Comparison of ENCODE assay signal across 27 cellular contexts in genomic region chr4:168248311-168248710, GRCh38.
"Had no signal": no experiment of that assay in that cellular context is flagged by ENCODE, and none has a peak within 500 bp of the region (broad histone marks: within the 10 kb centered on the region; RNA-seq: fewer than 3 reads in every experiment).

No MANE protein-coding gene starts in this region.

- H3K36me3 ChIP-seq: brain microvascular endothelial cell, gastrocnemius medialis had no signal

- H3K4me1 ChIP-seq: ascending aorta, esophagus muscularis mucosa, foreskin keratinocyte, gastrocnemius medialis, heart left ventricle had no signal

- H3K9me3 ChIP-seq: ascending aorta, esophagus muscularis mucosa, gastrocnemius medialis had no signal

- H3K27me3 ChIP-seq: ascending aorta, brain microvascular endothelial cell, esophagus muscularis mucosa, foreskin keratinocyte, gastrocnemius medialis, heart left ventricle had no signal

- H3K27ac ChIP-seq: ascending aorta, brain microvascular endothelial cell, esophagus muscularis mucosa, foreskin keratinocyte, gastrocnemius medialis, heart left ventricle had no signal

- H3K4me3 ChIP-seq: ascending aorta, esophagus muscularis mucosa, gastrocnemius medialis, heart left ventricle had no signal

- DNase-seq: activated CD4-positive, alpha-beta memory T cell treated with anti-CD3 and anti-CD28 coated beads for 36 hours; activated CD4-positive, alpha-beta T cell treated with anti-CD3 and anti-CD28 coated beads for 36 hours; activated CD4-positive, alpha-beta T cell treated with anti-CD3 and anti-CD28 coated beads, Interleukin-2, amount 10 ng/mL, durations not matched to agents 24 days and 14 days; activated CD4-positive, CD25-positive, alpha-beta regulatory T cell; activated CD4-positive, CD25-positive, alpha-beta regulatory T cell treated with anti-CD3 and anti-CD28 coated beads, Interleukin-2, amount 50 U/mL, for 72 hours; activated CD8-positive, alpha-beta memory T cell treated with anti-CD3 and anti-CD28 coated beads, Interleukin-2, amount 10 ng/mL, durations not matched to agents 7 days and 5 days; activated CD8-positive, alpha-beta memory T cell treated with anti-CD3 and anti-CD28 coated beads, Interleukin-2, amount 50 U/mL, for 4 hours; activated CD8-positive, alpha-beta T cell treated with anti-CD3 and anti-CD28 coated beads, Interleukin-2, amount 10 ng/mL, durations not matched to agents 7 days and 5 days; activated gamma-delta T cell; activated naive CD4-positive, alpha-beta T cell; activated naive CD4-positive, alpha-beta T cell treated with anti-CD3 and anti-CD28 coated beads, Interleukin-2, amount 10 ng/mL, durations not matched to agents 7 days and 5 days; activated naive CD8-positive, alpha-beta T cell treated with anti-CD3 and anti-CD28 coated beads, Interleukin-2, amount 10 ng/mL, durations not matched to agents 7 days and 5 days; activated T-cell treated with anti-CD3 and anti-CD28 coated beads, Interleukin-2, amount 50 U/mL, for 1 hour; activated T-cell treated with anti-CD3 and anti-CD28 coated beads, Interleukin-2, amount 50 U/mL, for 72 hours; brain microvascular endothelial cell; cortex of kidney; dermis blood vessel endothelial cell; effector CD4-positive, alpha-beta T cell; effector memory CD8-positive, alpha-beta T cell; erythroblast; foreskin keratinocyte; gastrocnemius medialis; glutamatergic neuron; heart left ventricle; T-helper 2 cell had no signal
